In genomic region chr10:70886921-70887665, GRCh38 we compare ENCODE assay signal across 2 cellular contexts.
TF ChIP-seq lines count a peak whose summit lies in the region.

No MANE protein-coding gene starts in this region.

TF ChIP-seq in GM12878, 131 proteins besides CTCF, POLR2A, EP300 and RAD21:
- no peak for TF ChIP-seq ZBTB33 (IDR thresholded peaks at IDR 0.05)
- no peak for TF ChIP-seq NR2F1 (conservative IDR thresholded peaks at IDR 0.05)
- no peak for TF ChIP-seq NRF1 (conservative IDR thresholded peaks at IDR 0.05; ENCODE audit: low read depth, low read length)
- TF ChIP-seq RBBP5 (conservative IDR thresholded peaks at IDR 0.05): no peak
- no peak for TF ChIP-seq BCL3 (IDR thresholded peaks at IDR 0.05; ENCODE audit: borderline replicate concordance, insufficient read depth, low read depth, low read length, poor library complexity, severe bottlenecking)
- TF ChIP-seq ZNF207 (IDR thresholded peaks at IDR 0.05; ENCODE audit: borderline replicate concordance): no peak
- TF ChIP-seq, protein P1, sequence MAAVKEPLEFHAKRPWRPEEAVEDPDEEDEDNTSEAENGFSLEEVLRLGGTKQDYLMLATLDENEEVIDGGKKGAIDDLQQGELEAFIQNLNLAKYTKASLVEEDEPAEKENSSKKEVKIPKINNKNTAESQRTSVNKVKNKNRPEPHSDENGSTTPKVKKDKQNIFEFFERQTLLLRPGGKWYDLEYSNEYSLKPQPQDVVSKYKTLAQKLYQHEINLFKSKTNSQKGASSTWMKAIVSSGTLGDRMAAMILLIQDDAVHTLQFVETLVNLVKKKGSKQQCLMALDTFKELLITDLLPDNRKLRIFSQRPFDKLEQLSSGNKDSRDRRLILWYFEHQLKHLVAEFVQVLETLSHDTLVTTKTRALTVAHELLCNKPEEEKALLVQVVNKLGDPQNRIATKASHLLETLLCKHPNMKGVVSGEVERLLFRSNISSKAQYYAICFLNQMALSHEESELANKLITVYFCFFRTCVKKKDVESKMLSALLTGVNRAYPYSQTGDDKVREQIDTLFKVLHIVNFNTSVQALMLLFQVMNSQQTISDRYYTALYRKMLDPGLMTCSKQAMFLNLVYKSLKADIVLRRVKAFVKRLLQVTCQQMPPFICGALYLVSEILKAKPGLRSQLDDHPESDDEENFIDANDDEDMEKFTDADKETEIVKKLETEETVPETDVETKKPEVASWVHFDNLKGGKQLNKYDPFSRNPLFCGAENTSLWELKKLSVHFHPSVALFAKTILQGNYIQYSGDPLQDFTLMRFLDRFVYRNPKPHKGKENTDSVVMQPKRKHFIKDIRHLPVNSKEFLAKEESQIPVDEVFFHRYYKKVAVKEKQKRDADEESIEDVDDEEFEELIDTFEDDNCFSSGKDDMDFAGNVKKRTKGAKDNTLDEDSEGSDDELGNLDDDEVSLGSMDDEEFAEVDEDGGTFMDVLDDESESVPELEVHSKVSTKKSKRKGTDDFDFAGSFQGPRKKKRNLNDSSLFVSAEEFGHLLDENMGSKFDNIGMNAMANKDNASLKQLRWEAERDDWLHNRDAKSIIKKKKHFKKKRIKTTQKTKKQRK (IDR thresholded peaks at IDR 0.05; ENCODE audit: low read depth, low read length): no peak

TF ChIP-seq in liver, 16 proteins besides CTCF, POLR2A, EP300 and RAD21 (continued from another document):
- TF ChIP-seq ZBTB33 (IDR thresholded peaks at IDR 0.05) (no peak), FOXA1 (IDR thresholded peaks at IDR 0.05) (no peak), FOXA2 (IDR thresholded peaks at IDR 0.05) (no peak), NR2F2 (IDR thresholded peaks at IDR 0.05) (no peak)
